Comparison of ENCODE assay signal across 8 cellular contexts in the genomic region with DNA sequence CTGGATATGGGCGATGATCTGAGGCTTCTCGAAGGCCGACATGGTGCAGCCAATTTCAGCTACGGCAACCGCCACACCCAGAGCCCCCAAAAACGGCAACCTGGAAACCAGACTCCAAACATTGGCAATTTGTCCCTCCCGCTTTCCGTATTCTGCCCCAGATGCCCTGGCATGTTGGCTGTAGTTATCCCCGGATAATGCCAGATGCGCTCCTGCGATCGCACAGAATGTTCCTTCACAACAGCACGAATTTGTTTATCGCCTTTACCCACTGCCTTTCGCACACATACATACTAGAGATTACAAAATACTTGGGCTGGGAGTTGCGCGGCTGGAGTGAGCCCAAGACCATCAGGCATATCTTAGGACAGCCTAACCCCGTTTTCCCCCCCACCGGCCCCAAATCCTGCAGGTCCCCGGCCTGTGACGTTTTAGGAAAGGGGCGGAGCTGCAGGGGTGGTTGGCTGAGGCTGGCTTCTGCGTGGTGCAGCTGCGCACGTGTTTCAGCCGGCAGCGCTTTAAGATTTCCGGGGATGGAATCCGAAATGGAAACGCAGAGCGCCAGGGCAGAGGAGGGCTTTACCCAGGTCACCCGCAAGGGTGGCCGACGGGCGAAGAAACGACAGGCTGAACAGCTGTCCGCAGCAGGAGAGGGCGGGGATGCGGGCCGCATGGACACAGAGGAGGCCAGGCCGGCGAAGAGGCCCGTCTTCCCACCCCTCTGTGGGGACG. TPM values are rescaled to one million over a fixed set of nuclear protein-coding genes. Genes with fewer than 3 reads are reported as not detected.
DNase-seq lines count a peak whose midpoint lies in the region; ATAC-seq and TF ChIP-seq lines count a peak whose summit lies in the region.

A gene (plus strand): TSS at position 487 of the 732 bp plus-strand sequence. CDS start 47 bp downstream, at position 534.

- intact Hi-C loops in ascending aorta (cut with DNase I) = loop anchor here (1.0 to 5.0 kb wide), 2 partner anchors 95 to 1485 kb away; a partner anchor contains a TSS
- intact Hi-C loops in right cardiac atrium (cut with DNase I) = loop anchor here in 1 of 4 donors (10.0 kb wide), 1 partner anchor 97 kb away; a partner anchor contains a TSS
- intact Hi-C loops in uterus (cut with DNase I; ENCODE audit: low total_unique reads) = no loop called here

- peak within 1 kb of the TSS; percentile 87 for H3K4me3 Mint-ChIP-seq in T-helper 2 cell treated with Interferon-gamma antibody and Interleukin-4, amounts not matched to agents 5 μg/mL and 100 μg/mL, for 36 hours

- TF ChIP-seq POLR2A in uterus (IDR thresholded peaks at IDR 0.05) = peak in 1 of 2 donors; percentile 37

- H3K36me3 Mint-ChIP-seq in T-helper 2 cell treated with Interferon-gamma antibody and Interleukin-4, amounts not matched to agents 5 μg/mL and 100 μg/mL, for 36 hours (ENCODE audit: low read depth) = peaks cover 21% of the 10 kb centered on the region

- peaks cover 33% of the 10 kb centered on the region for H3K4me1 Mint-ChIP-seq in T-helper 2 cell treated with Interferon-gamma antibody and Interleukin-4, amounts not matched to agents 5 μg/mL and 100 μg/mL, for 36 hours (ENCODE audit: low read depth)

- H3K4me3 ChIP-seq in ascending aorta = peak within 1 kb of the TSS; percentile 72 to 91
- peak within 1 kb of the TSS; percentile 76 for H3K4me3 ChIP-seq in right cardiac atrium (ENCODE audit: low read length)
- peak within 1 kb of the TSS; percentile 91 for H3K4me3 ChIP-seq in uterus

- no peaks in the 10 kb centered on the region for H3K27me3 Mint-ChIP-seq in T-helper 2 cell treated with Interferon-gamma antibody and Interleukin-4, amounts not matched to agents 5 μg/mL and 100 μg/mL, for 36 hours (ENCODE audit: low read depth)

- H3K36me3 ChIP-seq in ascending aorta (peaks cover 11 to 13% of the 10 kb centered on the region in 2 donors), uterus (no peaks in the 10 kb centered on the region)

- ATAC-seq in GM18502 (IDR thresholded peaks at IDR 0.05; ENCODE audit: poor library complexity, unreplicated experiment) (peak; percentile 92), HG02970 (IDR thresholded peaks at IDR 0.05; ENCODE audit: low FRiP score, unreplicated experiment) (peak; percentile 94), right cardiac atrium (peak; percentile 98)

- H3K27ac ChIP-seq in ascending aorta (peak within 1 kb of the TSS; percentile 82 to 83), right cardiac atrium (ENCODE audit: low read length) (peak within 1 kb of the TSS; percentile 93), uterus (peak within 1 kb of the TSS; percentile 89 to 97)

- WGBS in right cardiac atrium = under 1% methylated on average over 44 of the region's 44 CpGs

- H3K27ac Mint-ChIP-seq in T-helper 2 cell treated with Interferon-gamma antibody and Interleukin-4, amounts not matched to agents 5 μg/mL and 100 μg/mL, for 36 hours = peak within 1 kb of the TSS; percentile 100

- peak; percentile 89 to 93 for DNase-seq in NCI-H1930 (lab: John Stamatoyannopoulos, UW)
- DNase-seq in T-helper 2 cell treated with Interferon-gamma antibody and Interleukin-4, amounts not matched to agents 5 μg/mL and 100 μg/mL, for 36 hours (ENCODE audit: low spot score) = peak; percentile 95
- peak; percentile 78 to 97 for DNase-seq in ascending aorta (ENCODE audit: low spot score in 2 of 2)
- DNase-seq in right cardiac atrium = peak; percentile 94 to 97 (median 97)
- peak; percentile 79 for DNase-seq in pulmonary artery endothelial cell (ENCODE audit: low read depth, low spot score)
- peak; percentile 95 to 96 for DNase-seq in uterus

- H3K4me1 ChIP-seq in ascending aorta = peaks cover 4 to 17% of the 10 kb centered on the region in 2 donors
- no peaks in the 10 kb centered on the region for H3K4me1 ChIP-seq in right cardiac atrium (ENCODE audit: control insufficient read depth, insufficient read depth, low read length)
- peaks cover 0 to 10% of the 10 kb centered on the region in 2 donors for H3K4me1 ChIP-seq in uterus

- no peaks in the 10 kb centered on the region for H3K9me3 ChIP-seq in ascending aorta
- H3K9me3 ChIP-seq in right cardiac atrium (ENCODE audit: control insufficient read depth, low read length) = no peaks in the 10 kb centered on the region
- no peaks in the 10 kb centered on the region for H3K9me3 ChIP-seq in uterus

- no peaks in the 10 kb centered on the region for H3K9me3 Mint-ChIP-seq in T-helper 2 cell treated with Interferon-gamma antibody and Interleukin-4, amounts not matched to agents 5 μg/mL and 100 μg/mL, for 36 hours

- no peak for TF ChIP-seq CTCF in ascending aorta (IDR thresholded peaks at IDR 0.05)
- TF ChIP-seq CTCF in uterus (IDR thresholded peaks at IDR 0.05) = peak in 3 of 4 experiments; percentile 8 to 34 (median 14)

- H3K27me3 ChIP-seq in ascending aorta (no peaks in the 10 kb centered on the region), right cardiac atrium (ENCODE audit: control insufficient read depth, insufficient read depth) (no peaks in the 10 kb centered on the region), uterus (no peaks in the 10 kb centered on the region)

RNA-seq across cellular contexts. Expression of the gene that starts here (rescaled TPM):
- total RNA-seq in ascending aorta = 5.4 TPM
- total RNA-seq in right cardiac atrium = 10 to 100 TPM in 1 of 4 donors, 1 to 10 TPM in 3; 8.3 to 15.8 (median 8.5) TPM
- polyA plus RNA-seq in right cardiac atrium = 7.0 TPM
- total RNA-seq in pulmonary artery endothelial cell = 23.1 and 27.5 TPM in 2 replicates
- 10 to 100 TPM in 2 of 4 donors, 1 to 10 TPM in 2; 7.6 to 15.8 (median 12.2) TPM for total RNA-seq in uterus

Comparison
In these comparisons a context has a peak if more than half of its experiments do, and no peak if none do; other contexts are left out.
1. Peak in every context shown above with its lines: DNase-seq, ATAC-seq, H3K4me3 ChIP-seq and H3K27ac ChIP-seq.
2. CTCF ChIP-seq: peak in uterus (3 of 4); none in ascending aorta (0 of 3).